1 cellular context compared by ENCODE assay signal in genomic region chr15:41894791-41895463, GRCh38.
TF ChIP-seq lines count a peak whose summit lies in the region.

No MANE protein-coding gene starts in this region.

TF ChIP-seq in HepG2, 621 proteins besides CTCF, POLR2A, EP300 and RAD21 (continued from another document):
- peak; percentile 54 for TF ChIP-seq ZNF687 (CRISPR knock-in tag; IDR thresholded peaks at IDR 0.05)
- peak; percentile 25 for TF ChIP-seq RBM39 (IDR thresholded peaks at IDR 0.05; ENCODE audit: low read depth, low read length, poor library complexity, severe bottlenecking)
- peak; percentile 92 for TF ChIP-seq FOSL2 (CRISPR knock-in tag; IDR thresholded peaks at IDR 0.05)
- peak; percentile 25 for TF ChIP-seq STAG1 (CRISPR knock-in tag; IDR thresholded peaks at IDR 0.05)
